ENCODE assay signal across 24 cellular contexts in genomic region chr5:62348723-62349481, GRCh38. TPM values are rescaled to one million over a fixed set of nuclear protein-coding genes. Genes with fewer than 3 reads are reported as not detected.
DNase-seq lines count a peak whose midpoint lies in the region; ATAC-seq, FAIRE-seq and TF ChIP-seq lines count a peak whose summit lies in the region.
"Had no signal": no experiment of that assay in that cellular context is flagged by ENCODE, and none has a peak within 500 bp of the region (broad histone marks: within the 10 kb centered on the region; RNA-seq: fewer than 3 reads in every experiment).

No MANE protein-coding gene starts in this region.

- H3K4me3 ChIP-seq in small intestine (ENCODE audit: low read depth in 1 of 2, low read length in 2 of 2) (no peak overlapping the region), Peyer's patch (no peak overlapping the region)
- H3K4me3 ChIP-seq: dorsolateral prefrontal cortex, neural progenitor cell, psoas muscle, SJSA1, skin epidermis, thyroid gland had no signal

- DNase-seq in activated naive CD8-positive, alpha-beta T cell treated with anti-CD3 and anti-CD28 coated beads, Interleukin-2, amount 50 U/mL, for 24 hours: no peak
- no peak for DNase-seq in T-helper 17 cell
- no peak for DNase-seq in small intestine
- DNase-seq in Peyer's patch: no peak
- DNase-seq: activated gamma-delta T cell; anterior cingulate cortex; central memory CD4-positive, alpha-beta T cell; DMS79 treated with DMSO at 0.1 percent for 48 hours; dorsolateral prefrontal cortex; left ventricle myocardium superior; NCI-H1417; NCI-H524 treated with DMSO at 0.1 percent for 48 hours; psoas muscle; stimulated activated naive CD4-positive, alpha-beta T cell; thyroid gland had no signal

- H3K27ac ChIP-seq in small intestine (ENCODE audit: low read depth in 1 of 2, low read length in 1 of 2) (no peak overlapping the region), Peyer's patch (no peak overlapping the region)
- H3K27ac ChIP-seq: neural progenitor cell, psoas muscle, SJSA1, skin epidermis, thyroid gland had no signal

- WGBS in small intestine, 3 donors: 95 to 100% (median 98%) methylated on average over 1 of the region's 1 CpG

- peaks cover 35% of the 10 kb centered on the region for H3K4me1 Mint-ChIP-seq in activated naive CD8-positive, alpha-beta T cell (ENCODE audit: low read depth)
- H3K4me1 Mint-ChIP-seq in activated naive CD8-positive, alpha-beta T cell treated with anti-CD3 and anti-CD28 coated beads, Interleukin-2, amount 50 U/mL, for 24 hours: peaks cover 16% of the 10 kb centered on the region
- peaks cover 7% of the 10 kb centered on the region for H3K4me1 Mint-ChIP-seq in T-helper 17 cell
- H3K4me1 Mint-ChIP-seq: neural progenitor cell had no signal

- no peaks in the 10 kb centered on the region for H3K36me3 Mint-ChIP-seq in activated naive CD8-positive, alpha-beta T cell
- peaks cover 40% of the 10 kb centered on the region for H3K36me3 Mint-ChIP-seq in activated naive CD8-positive, alpha-beta T cell treated with anti-CD3 and anti-CD28 coated beads, Interleukin-2, amount 50 U/mL, for 24 hours (ENCODE audit: low read depth)
- no peaks in the 10 kb centered on the region for H3K36me3 Mint-ChIP-seq in T-helper 17 cell (ENCODE audit: low read depth)

- H3K27ac Mint-ChIP-seq in activated naive CD8-positive, alpha-beta T cell: peak overlapping the region; percentile 79
- no peak overlapping the region for H3K27ac Mint-ChIP-seq in activated naive CD8-positive, alpha-beta T cell treated with anti-CD3 and anti-CD28 coated beads, Interleukin-2, amount 50 U/mL, for 24 hours
- H3K27ac Mint-ChIP-seq in T-helper 17 cell: peak overlapping the region; percentile 54
- H3K27ac Mint-ChIP-seq: IgD-negative memory B cell, neural progenitor cell had no signal

- no peak overlapping the region for H3K4me3 Mint-ChIP-seq in activated naive CD8-positive, alpha-beta T cell
- H3K4me3 Mint-ChIP-seq in activated naive CD8-positive, alpha-beta T cell treated with anti-CD3 and anti-CD28 coated beads, Interleukin-2, amount 50 U/mL, for 24 hours: no peak overlapping the region
- H3K4me3 Mint-ChIP-seq in T-helper 17 cell: no peak overlapping the region
- H3K4me3 Mint-ChIP-seq: IgD-negative memory B cell, neural progenitor cell had no signal

- no peaks in the 10 kb centered on the region for H3K4me1 ChIP-seq in small intestine (ENCODE audit: control insufficient read depth in 2 of 2, insufficient read depth in 1 of 2, low read depth in 1 of 2, low read length in 1 of 2)
- H3K4me1 ChIP-seq in Peyer's patch: peaks cover 0 to 5% (median 0%) of the 10 kb centered on the region in 4 donors
- H3K4me1 ChIP-seq: neural progenitor cell, psoas muscle, SJSA1, thyroid gland had no signal

- no peaks in the 10 kb centered on the region for H3K9me3 Mint-ChIP-seq in activated naive CD8-positive, alpha-beta T cell (ENCODE audit: low read depth)
- H3K9me3 Mint-ChIP-seq in activated naive CD8-positive, alpha-beta T cell treated with anti-CD3 and anti-CD28 coated beads, Interleukin-2, amount 50 U/mL, for 24 hours: no peaks in the 10 kb centered on the region
- H3K9me3 Mint-ChIP-seq: IgD-negative memory B cell had no signal

- H3K36me3 ChIP-seq in small intestine (ENCODE audit: control insufficient read depth in 2 of 2, insufficient read depth in 2 of 2, low read length in 2 of 2) (peaks cover 0 to 2% of the 10 kb centered on the region in 2 donors), Peyer's patch (peaks cover 0 to 40% (median 0%) of the 10 kb centered on the region in 3 donors)

- no peak for ATAC-seq in activated naive CD8-positive, alpha-beta T cell treated with anti-CD3 and anti-CD28 coated beads, Interleukin-2, amount 50 U/mL, for 24 hours
- ATAC-seq in T-helper 17 cell: no peak
- no peak for ATAC-seq in GM19452 (IDR thresholded peaks at IDR 0.05; ENCODE audit: unreplicated experiment)
- no peak for ATAC-seq in HG03095 (IDR thresholded peaks at IDR 0.05; ENCODE audit: unreplicated experiment)
- ATAC-seq: left ventricle myocardium superior, psoas muscle had no signal

- no peaks in the 10 kb centered on the region for H3K9me3 ChIP-seq in T-helper 17 cell (ENCODE audit: control insufficient read depth, low read length, poor library complexity, severe bottlenecking)
- H3K9me3 ChIP-seq in small intestine (ENCODE audit: control insufficient read depth, low read depth): no peaks in the 10 kb centered on the region
- H3K9me3 ChIP-seq in Peyer's patch: no peaks in the 10 kb centered on the region
- H3K9me3 ChIP-seq: psoas muscle, SJSA1, thyroid gland had no signal

- FAIRE-seq in endometrium (lab: Jason Lieb, UNC): peak; percentile 77
- peak; percentile 64 for FAIRE-seq in small intestine (lab: Jason Lieb, UNC)
- FAIRE-seq: GM12891 had no signal

- no peaks in the 10 kb centered on the region for H3K27me3 Mint-ChIP-seq in activated naive CD8-positive, alpha-beta T cell
- no peaks in the 10 kb centered on the region for H3K27me3 Mint-ChIP-seq in activated naive CD8-positive, alpha-beta T cell treated with anti-CD3 and anti-CD28 coated beads, Interleukin-2, amount 50 U/mL, for 24 hours
- H3K27me3 Mint-ChIP-seq in T-helper 17 cell: no peaks in the 10 kb centered on the region
- H3K27me3 Mint-ChIP-seq: IgD-negative memory B cell had no signal

- TF ChIP-seq CTCF in Peyer's patch (IDR thresholded peaks at IDR 0.05): no peak

- no peaks in the 10 kb centered on the region for H3K27me3 ChIP-seq in small intestine (ENCODE audit: control insufficient read depth in 2 of 2, insufficient read depth in 2 of 2, low read length in 2 of 2)
- H3K27me3 ChIP-seq in Peyer's patch: no peaks in the 10 kb centered on the region
- H3K27me3 ChIP-seq: dorsolateral prefrontal cortex, neural progenitor cell, SJSA1, thyroid gland had no signal

- TF ChIP-seq POLR2A in Peyer's patch (IDR thresholded peaks at IDR 0.05): no peak

RNA-seq across cellular contexts. Expression of gene KIF2A, which starts 42.9 kb away (rescaled TPM):
- 100 to 1,000 TPM in 1 of 2 donors, 10 to 100 TPM in 1; 93.5 to 158 TPM for total RNA-seq in T-helper 17 cell
- polyA plus RNA-seq in small intestine: 10 to 100 TPM; 10.8 to 13.7 (median 12.1) TPM
- total RNA-seq in Peyer's patch: 10 to 100 TPM; 38.3 to 71.8 (median 41.6) TPM

RNA-seq across cellular contexts. Expression of gene DIMT1, which starts 54.8 kb away (rescaled TPM):
- 10 to 100 TPM; 16.5 to 20.0 TPM for total RNA-seq in T-helper 17 cell
- 10 to 100 TPM in 1 of 3 donors, 1 to 10 TPM in 2; 4.9 to 17.1 (median 7.6) TPM for polyA plus RNA-seq in small intestine
- total RNA-seq in Peyer's patch: 10 to 100 TPM in 1 of 4 donors, 1 to 10 TPM in 3; 2.1 to 11.6 (median 5.8) TPM
